Comparison of ENCODE assay signal across 16 cellular contexts in genomic region chr2:182378759-182379158, GRCh38. TPM values are rescaled to one million over a fixed set of nuclear protein-coding genes. Genes with fewer than 3 reads are reported as not detected.
DNase-seq lines count a peak whose midpoint lies in the region; ATAC-seq, FAIRE-seq and TF ChIP-seq lines count a peak whose summit lies in the region.
"Had no signal": no experiment of that assay in that cellular context is flagged by ENCODE, and none has a peak within 500 bp of the region (broad histone marks: within the 10 kb centered on the region; RNA-seq: fewer than 3 reads in every experiment).

No MANE protein-coding gene starts in this region.

- no peak for TF ChIP-seq POLR2A in A549 (IDR thresholded peaks at IDR 0.05; ENCODE audit: low read length)

- H3K4me3 ChIP-seq in A549 (no peak overlapping the region), PC-3 (ENCODE audit: low read length) (no peak overlapping the region), heart right ventricle (no peak overlapping the region), pancreas (no peak overlapping the region), mesendoderm (ENCODE audit: low read length) (no peak overlapping the region)

- POLR2A ChIA-PET in A549 (lab: Yijun Ruan, JAX) (no interaction called here), PC-3 (lab: Charles Lee; ENCODE audit: unreplicated experiment) (no interaction called here)

- WGBS in A549 (ENCODE audit: missing lambda C conversion rate): 62% methylated on average over 2 of the region's 2 CpGs
- WGBS in heart right ventricle, 2 donors: 22 to 41% methylated on average over 2 of the region's 2 CpGs
- 29 to 32% methylated on average over 2 of the region's 2 CpGs for WGBS in pancreas, 2 donors
- WGBS in mesendoderm (ENCODE audit: extremely low coverage, insufficient coverage, low lambda C conversion rate): 100% methylated on average over 1 of the region's 2 CpGs

- no peak overlapping the region for H2BK15ac ChIP-seq in mesendoderm (replicated peaks; ENCODE audit: low read depth)

- H3K36me3 ChIP-seq in PC-3 (ENCODE audit: low read depth, low read length) (no peaks in the 10 kb centered on the region), heart right ventricle (no peaks in the 10 kb centered on the region), pancreas (no peaks in the 10 kb centered on the region), mesendoderm (ENCODE audit: control insufficient read depth, insufficient read depth, low read length) (no peaks in the 10 kb centered on the region)

- CTCF ChIA-PET in A549 (lab: Yijun Ruan, JAX): no interaction called here
- CTCF ChIA-PET in PC-3 (lab: Charles Lee): no interaction called here

- TF ChIP-seq RAD21 in A549 (conservative IDR thresholded peaks at IDR 0.05 in 1 of 2, IDR thresholded peaks at IDR 0.05 in 1 of 2): no peak

- peaks cover 32% of the 10 kb centered on the region for H3K9me3 ChIP-seq in A549
- H3K9me3 ChIP-seq in PC-3 (ENCODE audit: low read length): 0 out of 2 replicates have a peak, but pooled peaks cover 3% of the 10 kb centered on the region
- peaks cover 0 to 43% (median 13%) of the 10 kb centered on the region in 11 donors for H3K9me3 ChIP-seq in heart right ventricle
- no peaks in the 10 kb centered on the region for H3K9me3 ChIP-seq in pancreas

- FAIRE-seq in A549 (lab: Jason Lieb, UNC): no peak
- FAIRE-seq in pancreas (lab: Jason Lieb, UNC): peak; percentile 70

- TF ChIP-seq CTCF in A549 (IDR thresholded peaks at IDR 0.05) (no peak), PC-3 (conservative IDR thresholded peaks at IDR 0.05; ENCODE audit: low read depth, low read length) (no peak), heart right ventricle (IDR thresholded peaks at IDR 0.05) (no peak), pancreas (IDR thresholded peaks at IDR 0.05) (no peak)

- H3K9ac ChIP-seq in PC-3 (ENCODE audit: low read length) (no peak overlapping the region), mesendoderm (ENCODE audit: low read length) (no peak overlapping the region)

- H3K79me1 ChIP-seq in mesendoderm (ENCODE audit: low read length): no peaks in the 10 kb centered on the region

- H4K20me1 ChIP-seq in PC-3 (ENCODE audit: low read length): no peaks in the 10 kb centered on the region

- H3K56ac ChIP-seq in mesendoderm (ENCODE audit: low read length): no peak overlapping the region

- H2AFZ ChIP-seq in PC-3 (ENCODE audit: low read length): no peak overlapping the region

- no peak overlapping the region for H4K8ac ChIP-seq in mesendoderm (ENCODE audit: low read depth, low read length)

- no peak overlapping the region for H4K5ac ChIP-seq in mesendoderm (ENCODE audit: low read length)

- DNase-seq in A549 (ENCODE audit: low read depth in 1 of 2, low spot score in 1 of 2): no peak
- no peak for DNase-seq in PC-3
- no peak for DNase-seq in heart right ventricle
- DNase-seq in pancreas: no peak
- no peak for DNase-seq in NCI-H82 (lab: John Stamatoyannopoulos, UW)
- DNase-seq in germinal center (ENCODE audit: low spot score): no peak
- DNase-seq in mesendoderm: no peak
- DNase-seq: Calu3; CD4-positive, alpha-beta T cell; GOT3; NCI-H146; RPMI8226 had no signal

- H3K27ac ChIP-seq in A549: peak overlapping the region in 1 of 2 experiments; percentile 16; a peak in 1 of 6 replicates
- H3K27ac ChIP-seq in PC-3 (ENCODE audit: low read length): no peak overlapping the region
- H3K27ac ChIP-seq in heart right ventricle: peak overlapping the region in 6 of 10 donors; percentile 8 to 55 (median 36)
- H3K27ac ChIP-seq in pancreas: no peak overlapping the region
- no peak overlapping the region for H3K27ac ChIP-seq in mesendoderm (ENCODE audit: low read depth, low read length)
- H3K27ac ChIP-seq: HL-60 had no signal

- no peak overlapping the region for H3K18ac ChIP-seq in mesendoderm (ENCODE audit: low read length)

- intact Hi-C loops in PC-3 (cut with micrococcal nuclease) (loop anchor here (10.0 kb wide), 1 partner anchor 336 kb away; the partner anchor contains the start of gene DNAJC10), heart right ventricle (cut with DNase I) (loop anchor here in 2 of 10 donors (10.0 kb wide), 2 partner anchors 46 to 134 kb away; partner anchors contain the start of gene PDE1A (in 1 of the 2)), pancreas (cut with DNase I) (no loop called here)

- no peak overlapping the region for H3K4ac ChIP-seq in mesendoderm (ENCODE audit: low read depth, low read length)

- no peak overlapping the region for H2BK5ac ChIP-seq in mesendoderm (ENCODE audit: low read length)

- no peak for TF ChIP-seq EP300 in A549 (IDR thresholded peaks at IDR 0.05)

- ATAC-seq in A549: no peak
- ATAC-seq in PC-3: peak; percentile 78
- peak in 5 of 8 donors; percentile 28 to 68 (median 59) for ATAC-seq in heart right ventricle
- peak in 1 of 4 donors; percentile 21 for ATAC-seq in pancreas

- no peaks in the 10 kb centered on the region for H3K9me2 ChIP-seq in PC-3 (replicated peaks; ENCODE audit: low read length)

- no TSS peak for BruUV-seq in PC-3 (replicated peaks; lab: Mats Ljungman, UMichigan)

- no peak overlapping the region for H3K23ac ChIP-seq in mesendoderm (ENCODE audit: low read length)

- H3K4me2 ChIP-seq in A549: 0 out of 3 replicates have a peak overlapping the region, but pooled peaks have one; percentile 26
- no peak overlapping the region for H3K4me2 ChIP-seq in PC-3 (ENCODE audit: low read length)
- no peak overlapping the region for H3K4me2 ChIP-seq in mesendoderm (ENCODE audit: low read length)

- no peaks in the 10 kb centered on the region for H3K79me2 ChIP-seq in PC-3 (ENCODE audit: low read length)
- no peaks in the 10 kb centered on the region for H3K79me2 ChIP-seq in mesendoderm (ENCODE audit: control insufficient read depth, insufficient read depth, low read length)

- H2AK5ac ChIP-seq in mesendoderm (ENCODE audit: low read length): no peak overlapping the region

- H3F3A ChIP-seq in PC-3 (ENCODE audit: low read length, unreplicated experiment): no peaks in the 10 kb centered on the region

- H3K27me3 ChIP-seq in PC-3 (ENCODE audit: low read length) (no peaks in the 10 kb centered on the region), heart right ventricle (no peaks in the 10 kb centered on the region), pancreas (no peaks in the 10 kb centered on the region), mesendoderm (ENCODE audit: insufficient read depth, low read length, poor library complexity) (no peaks in the 10 kb centered on the region)

- peaks cover 8% of the 10 kb centered on the region; the same call in 1 of the 3 replicates for H3K4me1 ChIP-seq in A549
- H3K4me1 ChIP-seq in PC-3 (ENCODE audit: insufficient read depth, low read length): peaks cover 13% of the 10 kb centered on the region
- peaks cover 0 to 41% (median 9%) of the 10 kb centered on the region in 9 donors for H3K4me1 ChIP-seq in heart right ventricle
- peaks cover 12 to 24% (median 15%) of the 10 kb centered on the region in 3 donors for H3K4me1 ChIP-seq in pancreas
- no peaks in the 10 kb centered on the region for H3K4me1 ChIP-seq in mesendoderm (ENCODE audit: control insufficient read depth, low read depth, low read length)

- no peak overlapping the region for H2BK120ac ChIP-seq in mesendoderm (ENCODE audit: low read depth, low read length)

TF ChIP-seq in A549, 52 proteins besides CTCF, POLR2A, EP300 and RAD21:
- TF ChIP-seq MYC (IDR thresholded peaks at IDR 0.05; ENCODE audit: borderline replicate concordance, low read length): no peak
- TF ChIP-seq HOXA7 (CRISPR knock-in tag; IDR thresholded peaks at IDR 0.05): no peak
- no peak for TF ChIP-seq HDAC2 (IDR thresholded peaks at IDR 0.05)
- no peak for TF ChIP-seq FOSL2 (IDR thresholded peaks at IDR 0.05)
- no peak for TF ChIP-seq FOSL2 (CRISPR knock-in tag; IDR thresholded peaks at IDR 0.05)
- no peak for TF ChIP-seq CBX8 (IDR thresholded peaks at IDR 0.05)
- TF ChIP-seq RFX5 (IDR thresholded peaks at IDR 0.05): no peak
- TF ChIP-seq NPAS2 (CRISPR knock-in tag; IDR thresholded peaks at IDR 0.05; ENCODE audit: borderline replicate concordance): no peak
- TF ChIP-seq NFE2L2 (conservative IDR thresholded peaks at IDR 0.05; ENCODE audit: low read length): no peak
- TF ChIP-seq MAZ (IDR thresholded peaks at IDR 0.05; ENCODE audit: borderline replicate concordance, low read depth, low read length): no peak
- TF ChIP-seq EHMT2 (IDR thresholded peaks at IDR 0.05; ENCODE audit: low read depth): no peak
- no peak for TF ChIP-seq POLR2AphosphoS2 (conservative IDR thresholded peaks at IDR 0.05; ENCODE audit: low read length)

RNA-seq across cellular contexts. Expression of gene PDE1A, which starts 48.1 kb away (rescaled TPM):
- polyA plus RNA-seq in A549 (2011; rRNA removed) (2.7 and 3.2 TPM in 2 replicates), A549 (2017; fragmentation: RNase III; extraction: RNeasy Plus Mini Kit Qiagen cat#74134 plus additional on column Dnase treatment) (0.18 to 0.28 TPM (median 0.26 TPM) in 3 replicates), heart right ventricle (1 to 10 TPM; 3.6 to 4.9 TPM), pancreas (1 to 10 TPM; 1.6 to 2.2 TPM)
- 0.29 and 0.30 TPM in 2 replicates for polyA plus RNA-seq in A549 (2012; cell fraction: cytosol; rRNA removed)
- 0.11 and 0.20 TPM in 2 replicates for polyA plus RNA-seq in A549 (2012; cell fraction: nucleus; rRNA removed)
- 2.0 and 3.5 TPM in 2 replicates for polyA minus RNA-seq in A549 (2011; rRNA and poly(A)+ RNA removed)
- total RNA-seq in PC-3 (2014; rRNA removed) (not detected in 2 replicates), heart right ventricle (10 to 100 TPM in 9 of 10 donors, 1 to 10 TPM in 1; 5.8 to 66.7 (median 17.2) TPM), pancreas (1 to 10 TPM in 4 of 6 donors, under 1 TPM in 2; 0.60 to 4.2 (median 1.4) TPM)
- 0.07 TPM for polyA plus RNA-seq in mesendoderm (2013, experiment 1 of 2)
- polyA plus RNA-seq in mesendoderm (2013, experiment 2 of 2): 0.14 TPM
- total RNA-seq: B cell; CD4-positive, alpha-beta T cell; Daoy; OCI-LY7 had no signal

Comparison
In these comparisons a context has a peak if more than half of its experiments do, and no peak if none do; other contexts are left out.
1. ATAC-seq: peak in PC-3 (single experiment) and heart right ventricle (5 of 8); none in A549 (0 of 2).
2. H3K27ac ChIP-seq: peak in heart right ventricle (6 of 10); none in PC-3 (single experiment), pancreas (0 of 4) and mesendoderm (single experiment).